In genomic region chr22:32335471-32335870, GRCh38 we compare ENCODE assay signal across 28 cellular contexts. TPM values are rescaled to one million over a fixed set of nuclear protein-coding genes. Genes with fewer than 3 reads are reported as not detected.
"Had no signal": no experiment of that assay in that cellular context is flagged by ENCODE, and none has a peak within 500 bp of the region (broad histone marks: within the 10 kb centered on the region; RNA-seq: fewer than 3 reads in every experiment).

No MANE protein-coding gene starts in this region.

- H3K9me3 ChIP-seq: breast epithelium, heart right ventricle, left lung, thoracic aorta, upper lobe of left lung had no signal

- DNase-seq: activated CD4-positive, alpha-beta T cell treated with anti-CD3 and anti-CD28 coated beads for 1 hour; activated CD4-positive, alpha-beta T cell treated with anti-CD3 and anti-CD28 coated beads, Interleukin-2, amount 50 U/mL, for 1 hour; activated CD8-positive, alpha-beta T cell treated with anti-CD3 and anti-CD28 coated beads, Interleukin-2, amount 10 ng/mL, durations not matched to agents 7 days and 5 days; activated effector memory CD4-positive, alpha-beta T cell treated with Interleukin-2 at 50 U/mL for 16 hours; activated naive CD4-positive, alpha-beta T cell treated with anti-CD3 and anti-CD28 coated beads for 36 hours; activated naive CD8-positive, alpha-beta T cell treated with anti-CD3 and anti-CD28 coated beads, Interleukin-2, amount 10 ng/mL, durations not matched to agents 7 days and 5 days; activated T-cell treated with anti-CD3 and anti-CD28 coated beads, Interleukin-2, amount 50 U/mL, for 72 hours; amniotic stem cell; cortex of kidney; effector CD8-positive, alpha-beta T cell; erythroblast; foreskin fibroblast; heart right ventricle; immature natural killer cell; kidney glomerular epithelial cell; mammary epithelial cell; stimulated activated CD4-positive, alpha-beta T cell treated with anti-CD3 and anti-CD28 coated beads, Interleukin-2, amount 100 ng/mL, for 48 hours; stimulated activated CD8-positive, alpha-beta memory T cell treated with anti-CD3 and anti-CD28 coated beads, Interleukin-4, amount 100 ng/mL, for 48 hours; stimulated activated naive B cell treated with anti-CD40 and anti-IgM and Interleukin-4, amounts not matched to agents 10 μg/mL and 1 μg/mL and 100 μg/mL, for 72 hours; T-helper 9 cell; upper lobe of left lung had no signal

- H3K4me3 ChIP-seq: breast epithelium, heart right ventricle, left lung, thoracic aorta, upper lobe of left lung had no signal

- H3K27ac ChIP-seq: breast epithelium, heart right ventricle, left lung, thoracic aorta had no signal

- H3K27me3 ChIP-seq: upper lobe of left lung had no signal

- H3K36me3 ChIP-seq: breast epithelium, heart right ventricle, left lung, thoracic aorta, upper lobe of left lung had no signal

- H3K4me1 ChIP-seq: breast epithelium, left lung had no signal

RNA-seq across cellular contexts. Expression of gene RFPL3, which starts 22.2 kb away (rescaled TPM):
- total RNA-seq: activated CD8-positive, alpha-beta T cell treated with anti-CD3 and anti-CD28 coated beads, Interleukin-2, amount 10 ng/mL, durations not matched to agents 7 days and 5 days; activated naive CD4-positive, alpha-beta T cell treated with anti-CD3 and anti-CD28 coated beads for 36 hours; activated naive CD8-positive, alpha-beta T cell treated with anti-CD3 and anti-CD28 coated beads, Interleukin-2, amount 10 ng/mL, durations not matched to agents 7 days and 5 days; activated T-cell treated with anti-CD3 and anti-CD28 coated beads, Interleukin-2, amount 50 U/mL, for 72 hours; breast epithelium; fibroblast of lung; heart right ventricle; left lung; mammary epithelial cell; natural killer cell treated with Interleukin-12 subunit alpha and Interleukin-12 subunit beta and Interleukin-15 and Interleukin-18, amount 100 ng/mL, for 72 hours; renal cortical epithelial cell; T-helper 1 cell treated with Interleukin-12 subunit alpha and Interleukin-12 subunit beta and Interleukin-4 antibody, amounts not matched to agents 30 ng/mL and 1 ng/mL, for 36 hours; thoracic aorta; upper lobe of left lung had no signal
- polyA plus RNA-seq: fibroblast of lung, heart right ventricle, immature natural killer cell, mammary epithelial cell had no signal
